Comparison of ENCODE assay signal across 2 cellular contexts in genomic region chr2:237154050-237154638, GRCh38.
TF ChIP-seq lines count a peak whose summit lies in the region.

No MANE protein-coding gene starts in this region.

TF ChIP-seq in Ishikawa, 13 proteins besides CTCF, POLR2A, EP300 and RAD21 (continued from another document):
- TF ChIP-seq REST (IDR thresholded peaks at IDR 0.05; ENCODE audit: low read depth): no peak
- TF ChIP-seq USF1 (IDR thresholded peaks at IDR 0.05): no peak
- no peak for TF ChIP-seq TCF12 (IDR thresholded peaks at IDR 0.05; ENCODE audit: low read depth)
- TF ChIP-seq CREB1 (IDR thresholded peaks at IDR 0.05; ENCODE audit: low read depth): no peak
- TF ChIP-seq TAF1 (IDR thresholded peaks at IDR 0.05; ENCODE audit: low read depth): no peak
- TF ChIP-seq YY1 (IDR thresholded peaks at IDR 0.05; ENCODE audit: low read depth): no peak
- TF ChIP-seq MAX (IDR thresholded peaks at IDR 0.05): no peak

TF ChIP-seq in HepG2, 621 proteins besides CTCF, POLR2A, EP300 and RAD21 (continued from another document):
- no peak for TF ChIP-seq ZNF646 (CRISPR knock-in tag; IDR thresholded peaks at IDR 0.05)
- TF ChIP-seq ZNF121 (CRISPR knock-in tag; IDR thresholded peaks at IDR 0.05): no peak
- no peak for TF ChIP-seq ZNF331 (CRISPR knock-in tag; IDR thresholded peaks at IDR 0.05)
- TF ChIP-seq ZNF256 (CRISPR knock-in tag; conservative IDR thresholded peaks at IDR 0.05): no peak
- no peak for TF ChIP-seq GABPA (IDR thresholded peaks at IDR 0.05; ENCODE audit: low read depth, low read length)
- no peak for TF ChIP-seq GABPA (CRISPR knock-in tag; IDR thresholded peaks at IDR 0.05; ENCODE audit: low read depth)
- no peak for TF ChIP-seq ZNF562 (CRISPR knock-in tag; IDR thresholded peaks at IDR 0.05; ENCODE audit: borderline replicate concordance)
- TF ChIP-seq ONECUT2 (CRISPR knock-in tag; IDR thresholded peaks at IDR 0.05): no peak
- TF ChIP-seq TOE1 (CRISPR knock-in tag; IDR thresholded peaks at IDR 0.05): no peak
- TF ChIP-seq ZNF75D (CRISPR knock-in tag; IDR thresholded peaks at IDR 0.05; ENCODE audit: borderline replicate concordance): no peak
- TF ChIP-seq HNF1B (CRISPR knock-in tag; IDR thresholded peaks at IDR 0.05): 0 out of 2 replicates have a peak, but pooled peaks have one; percentile 22
- TF ChIP-seq POGZ (CRISPR knock-in tag; IDR thresholded peaks at IDR 0.05): 0 out of 2 replicates have a peak, but pooled peaks have one; percentile 34
- no peak for TF ChIP-seq IRF2 (CRISPR knock-in tag; IDR thresholded peaks at IDR 0.05)
- TF ChIP-seq TEF (CRISPR knock-in tag; IDR thresholded peaks at IDR 0.05): no peak
- TF ChIP-seq JUND (CRISPR knock-in tag; IDR thresholded peaks at IDR 0.05): no peak
- TF ChIP-seq ZNF143 (CRISPR knock-in tag; IDR thresholded peaks at IDR 0.05): no peak
- TF ChIP-seq SMC3 (IDR thresholded peaks at IDR 0.05; ENCODE audit: low read length): peak; percentile 83
